ENCODE assay signal across 1 cellular context in genomic region chr14:101604935-101605767, GRCh38.
TF ChIP-seq lines count a peak whose summit lies in the region.

No MANE protein-coding gene starts in this region.

TF ChIP-seq in WTC11, 78 proteins besides CTCF, POLR2A, EP300 and RAD21:
- TF ChIP-seq FOXJ3 (CRISPR knock-in tag; IDR thresholded peaks at IDR 0.05; ENCODE audit: borderline replicate concordance), result no peak
- TF ChIP-seq ZNF423 (CRISPR knock-in tag; IDR thresholded peaks at IDR 0.05), result no peak
- no peak for TF ChIP-seq CDX4 (CRISPR knock-in tag; IDR thresholded peaks at IDR 0.05; ENCODE audit: borderline replicate concordance)
- no peak for TF ChIP-seq ATF3 (CRISPR knock-in tag; conservative IDR thresholded peaks at IDR 0.05)
- no peak for TF ChIP-seq OVOL2 (CRISPR knock-in tag; IDR thresholded peaks at IDR 0.05; ENCODE audit: borderline replicate concordance)
- no peak for TF ChIP-seq MLX (CRISPR knock-in tag; IDR thresholded peaks at IDR 0.05)
- no peak for TF ChIP-seq IRF2 (CRISPR knock-in tag; IDR thresholded peaks at IDR 0.05; ENCODE audit: borderline replicate concordance, low read depth)
- TF ChIP-seq PRRX2 (CRISPR knock-in tag; IDR thresholded peaks at IDR 0.05), result no peak
- no peak for TF ChIP-seq JAZF1 (CRISPR knock-in tag; IDR thresholded peaks at IDR 0.05)
- TF ChIP-seq TEAD4 (CRISPR knock-in tag; IDR thresholded peaks at IDR 0.05), result no peak
- no peak for TF ChIP-seq ZNF263 (CRISPR knock-in tag; IDR thresholded peaks at IDR 0.05; ENCODE audit: low read depth)
- no peak for TF ChIP-seq ZNF281 (CRISPR knock-in tag; IDR thresholded peaks at IDR 0.05)
- TF ChIP-seq TEAD1 (CRISPR knock-in tag; IDR thresholded peaks at IDR 0.05), result no peak
- TF ChIP-seq E2F5 (CRISPR knock-in tag; IDR thresholded peaks at IDR 0.05), result no peak
- no peak for TF ChIP-seq ZNF396 (CRISPR knock-in tag; IDR thresholded peaks at IDR 0.05; ENCODE audit: borderline replicate concordance)
- no peak for TF ChIP-seq JUN (CRISPR knock-in tag; IDR thresholded peaks at IDR 0.05)
- no peak for TF ChIP-seq FOXP1 (CRISPR knock-in tag; IDR thresholded peaks at IDR 0.05; ENCODE audit: borderline replicate concordance)
